8 cellular contexts compared by ENCODE assay signal in the genomic region with DNA sequence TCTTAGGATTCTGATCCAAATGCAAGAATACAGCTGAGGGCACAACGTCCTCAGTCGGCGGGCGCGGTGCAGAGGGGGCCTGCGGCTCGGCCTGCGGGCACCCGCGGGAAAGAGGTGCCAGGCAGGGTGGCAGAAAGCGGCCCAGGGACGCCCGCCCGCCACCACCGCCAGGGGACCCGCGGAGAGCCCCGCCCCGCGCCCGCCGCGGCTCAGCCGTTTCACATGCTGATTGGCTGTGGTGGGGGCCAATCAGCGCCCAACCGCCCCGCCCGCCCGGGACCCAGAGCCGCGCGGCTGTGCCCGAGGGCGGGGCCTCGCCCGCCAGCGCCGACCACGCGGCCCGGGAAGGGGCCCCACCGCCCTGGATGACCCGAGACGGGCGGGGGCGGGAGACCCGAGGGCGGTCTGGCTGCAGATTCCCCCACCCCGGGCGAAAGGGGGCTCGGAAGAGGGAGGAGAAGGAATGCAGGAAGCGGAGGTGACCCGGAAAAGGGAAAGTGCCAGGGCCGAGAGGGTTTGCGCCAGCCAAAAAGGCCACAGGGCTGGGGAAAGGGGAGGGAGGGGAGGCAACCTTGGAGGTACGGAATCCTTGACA. TPM values are rescaled to one million over a fixed set of nuclear protein-coding genes. Genes with fewer than 3 reads are reported as not detected.
DNase-seq lines count a peak whose midpoint lies in the region; ATAC-seq and TF ChIP-seq lines count a peak whose summit lies in the region.

No MANE protein-coding gene starts in this region.

- no peaks in the 10 kb centered on the region for H3K36me3 ChIP-seq in right lobe of liver

- TF ChIP-seq CTCF in C4-2B (conservative IDR thresholded peaks at IDR 0.05) (peak; percentile 40), right lobe of liver (IDR thresholded peaks at IDR 0.05) (peak in 3 of 4 donors; percentile 22 to 71 (median 29))

- peak overlapping the region; percentile 48 to 74 (median 73) for H3K4me3 ChIP-seq in right lobe of liver

- H3K27me3 ChIP-seq in right lobe of liver, result no peaks in the 10 kb centered on the region

- H3K27ac ChIP-seq in C4-2B (peak overlapping the region; percentile 87), right lobe of liver (peak overlapping the region; percentile 82 to 99 (median 98))

- peak; percentile 83 for TF ChIP-seq POLR2A in right lobe of liver (IDR thresholded peaks at IDR 0.05)

- H3K4me1 ChIP-seq in right lobe of liver, result peaks cover 0 to 35% (median 15%) of the 10 kb centered on the region in 4 donors

- DNase-seq in GM19240 (ENCODE audit: insufficient read length, low spot score), result peak; percentile 92
- DNase-seq in NCI-H526 (lab: John Stamatoyannopoulos, UW), result peak; percentile 62 to 91
- peak; percentile 81 to 87 for DNase-seq in activated CD4-positive, alpha-beta T cell treated with anti-CD3 and anti-CD28 coated beads, Interleukin-2, amount 50 U/mL, for 24 hours (ENCODE audit: low read depth in 1 of 2, low spot score in 1 of 2)
- peak; percentile 84 for DNase-seq in dermis blood vessel endothelial cell
- DNase-seq in right lobe of liver, result peak; percentile 92 to 95 (median 94)
- peak; percentile 87 to 90 for DNase-seq in stimulated activated CD4-positive, alpha-beta T cell treated with anti-CD3 and anti-CD28 coated beads, Interleukin-4, amount 100 ng/mL, for 48 hours (ENCODE audit: low read depth in 2 of 2)

- 0% methylated on average over 10 of the region's 56 CpGs for WGBS in right lobe of liver (ENCODE audit: insufficient coverage, low coverage, low lambda C conversion rate, missing lambda C conversion rate)

- no peaks in the 10 kb centered on the region for H3K9me3 ChIP-seq in right lobe of liver

- intact Hi-C loops in right lobe of liver (cut with DNase I), result loop anchor here (10.0 kb wide), 3 partner anchors 47 to 127 kb away; no protein-coding TSS in a partner anchor

- ATAC-seq in HG03439 (IDR thresholded peaks at IDR 0.05; ENCODE audit: unreplicated experiment) (peak; percentile 97), right lobe of liver (peak; percentile 76 to 90 (median 82))

RNA-seq across cellular contexts. Expression of gene IRS1, which starts 8.0 kb away (rescaled TPM):
- total RNA-seq in dermis blood vessel endothelial cell (0.17 and 0.23 TPM in 2 replicates), right lobe of liver (10 to 100 TPM in 5 of 6 experiments, 1 to 10 TPM in 1; 9.0 to 24.4 (median 15.8) TPM)

RNA-seq across cellular contexts. Expression of gene RHBDD1, which starts 44.3 kb away (rescaled TPM):
- total RNA-seq in dermis blood vessel endothelial cell, result 14.3 and 16.0 TPM in 2 replicates
- 10 to 100 TPM; 14.7 to 25.3 (median 21.0) TPM for total RNA-seq in right lobe of liver

Comparison
In these comparisons a context has a peak if more than half of its experiments do, and no peak if none do; other contexts are left out.
1. Peak in every context shown above with its lines: DNase-seq, ATAC-seq, H3K4me3 ChIP-seq and H3K27ac ChIP-seq.